1 cellular context compared by ENCODE assay signal in the genomic region with DNA sequence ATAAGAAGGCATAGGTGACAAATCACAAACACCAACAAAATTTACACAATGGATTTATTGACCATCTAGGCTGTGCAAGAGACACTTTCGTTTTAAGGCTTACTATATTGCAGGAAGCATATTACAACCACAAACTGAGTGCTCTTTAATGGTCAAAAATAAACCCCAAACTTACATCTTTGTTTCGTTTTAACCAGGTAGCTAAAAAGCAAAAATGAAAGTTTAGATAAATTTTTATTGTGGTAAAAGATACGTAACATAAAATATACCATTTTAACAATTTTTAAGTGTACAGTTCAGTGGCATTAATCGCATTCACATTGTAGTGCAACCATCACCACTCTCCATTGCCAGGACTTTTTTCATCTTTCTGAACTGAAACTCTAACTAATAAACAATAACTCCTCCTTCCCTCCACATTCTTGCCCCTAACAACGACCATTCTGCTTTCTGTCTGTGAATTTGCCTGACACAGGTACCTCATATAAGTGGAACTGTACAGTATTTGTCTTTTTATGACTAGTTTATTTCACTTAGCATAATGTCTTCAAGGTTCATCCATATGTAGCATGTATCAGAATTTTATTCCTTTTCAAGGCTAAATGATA.
A peak's percentile ranks its signal among the peaks of the same experiment; 100 is the strongest.
TF ChIP-seq lines count a peak whose summit lies in the region.

No MANE protein-coding gene starts in this region.

TF ChIP-seq in GM12878, 131 proteins besides CTCF, POLR2A, EP300 and RAD21 (continued from another document and continues in another):
- TF ChIP-seq, protein P1, sequence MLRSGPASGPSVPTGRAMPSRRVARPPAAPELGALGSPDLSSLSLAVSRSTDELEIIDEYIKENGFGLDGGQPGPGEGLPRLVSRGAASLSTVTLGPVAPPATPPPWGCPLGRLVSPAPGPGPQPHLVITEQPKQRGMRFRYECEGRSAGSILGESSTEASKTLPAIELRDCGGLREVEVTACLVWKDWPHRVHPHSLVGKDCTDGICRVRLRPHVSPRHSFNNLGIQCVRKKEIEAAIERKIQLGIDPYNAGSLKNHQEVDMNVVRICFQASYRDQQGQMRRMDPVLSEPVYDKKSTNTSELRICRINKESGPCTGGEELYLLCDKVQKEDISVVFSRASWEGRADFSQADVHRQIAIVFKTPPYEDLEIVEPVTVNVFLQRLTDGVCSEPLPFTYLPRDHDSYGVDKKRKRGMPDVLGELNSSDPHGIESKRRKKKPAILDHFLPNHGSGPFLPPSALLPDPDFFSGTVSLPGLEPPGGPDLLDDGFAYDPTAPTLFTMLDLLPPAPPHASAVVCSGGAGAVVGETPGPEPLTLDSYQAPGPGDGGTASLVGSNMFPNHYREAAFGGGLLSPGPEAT (IDR thresholded peaks at IDR 0.05; ENCODE audit: low read depth) = peak; percentile 55; the same call in 1 of the 2 replicates
- TF ChIP-seq, protein P2, sequence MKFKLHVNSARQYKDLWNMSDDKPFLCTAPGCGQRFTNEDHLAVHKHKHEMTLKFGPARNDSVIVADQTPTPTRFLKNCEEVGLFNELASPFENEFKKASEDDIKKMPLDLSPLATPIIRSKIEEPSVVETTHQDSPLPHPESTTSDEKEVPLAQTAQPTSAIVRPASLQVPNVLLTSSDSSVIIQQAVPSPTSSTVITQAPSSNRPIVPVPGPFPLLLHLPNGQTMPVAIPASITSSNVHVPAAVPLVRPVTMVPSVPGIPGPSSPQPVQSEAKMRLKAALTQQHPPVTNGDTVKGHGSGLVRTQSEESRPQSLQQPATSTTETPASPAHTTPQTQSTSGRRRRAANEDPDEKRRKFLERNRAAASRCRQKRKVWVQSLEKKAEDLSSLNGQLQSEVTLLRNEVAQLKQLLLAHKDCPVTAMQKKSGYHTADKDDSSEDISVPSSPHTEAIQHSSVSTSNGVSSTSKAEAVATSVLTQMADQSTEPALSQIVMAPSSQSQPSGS (IDR thresholded peaks at IDR 0.05; ENCODE audit: low read length) = peak; percentile 77
- TF ChIP-seq, protein P3, sequence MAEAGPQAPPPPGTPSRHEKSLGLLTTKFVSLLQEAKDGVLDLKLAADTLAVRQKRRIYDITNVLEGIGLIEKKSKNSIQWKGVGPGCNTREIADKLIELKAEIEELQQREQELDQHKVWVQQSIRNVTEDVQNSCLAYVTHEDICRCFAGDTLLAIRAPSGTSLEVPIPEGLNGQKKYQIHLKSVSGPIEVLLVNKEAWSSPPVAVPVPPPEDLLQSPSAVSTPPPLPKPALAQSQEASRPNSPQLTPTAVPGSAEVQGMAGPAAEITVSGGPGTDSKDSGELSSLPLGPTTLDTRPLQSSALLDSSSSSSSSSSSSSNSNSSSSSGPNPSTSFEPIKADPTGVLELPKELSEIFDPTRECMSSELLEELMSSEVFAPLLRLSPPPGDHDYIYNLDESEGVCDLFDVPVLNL (IDR thresholded peaks at IDR 0.05; ENCODE audit: low read depth, low read length) = no peak
- TF ChIP-seq, protein P4, sequence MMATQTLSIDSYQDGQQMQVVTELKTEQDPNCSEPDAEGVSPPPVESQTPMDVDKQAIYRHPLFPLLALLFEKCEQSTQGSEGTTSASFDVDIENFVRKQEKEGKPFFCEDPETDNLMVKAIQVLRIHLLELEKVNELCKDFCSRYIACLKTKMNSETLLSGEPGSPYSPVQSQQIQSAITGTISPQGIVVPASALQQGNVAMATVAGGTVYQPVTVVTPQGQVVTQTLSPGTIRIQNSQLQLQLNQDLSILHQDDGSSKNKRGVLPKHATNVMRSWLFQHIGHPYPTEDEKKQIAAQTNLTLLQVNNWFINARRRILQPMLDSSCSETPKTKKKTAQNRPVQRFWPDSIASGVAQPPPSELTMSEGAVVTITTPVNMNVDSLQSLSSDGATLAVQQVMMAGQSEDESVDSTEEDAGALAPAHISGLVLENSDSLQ (IDR thresholded peaks at IDR 0.05) = no peak
- TF ChIP-seq HDAC6 (IDR thresholded peaks at IDR 0.05; ENCODE audit: unreplicated experiment) (no peak), NFXL1 (IDR thresholded peaks at IDR 0.05; ENCODE audit: borderline replicate concordance) (no peak), HDAC2 (IDR thresholded peaks at IDR 0.05) (no peak), POLR2AphosphoS2 (IDR thresholded peaks at IDR 0.05; ENCODE audit: low read depth, low read length) (no peak), BRCA1 (IDR thresholded peaks at IDR 0.05; ENCODE audit: low read depth, low read length) (no peak), TCF3 (IDR thresholded peaks at IDR 0.05; ENCODE audit: borderline replicate concordance, insufficient read depth, low read depth, low read length) (no peak), ZSCAN29 (IDR thresholded peaks at IDR 0.05) (no peak), PAX8 (IDR thresholded peaks at IDR 0.05) (no peak), BMI1 (IDR thresholded peaks at IDR 0.05; ENCODE audit: borderline replicate concordance) (no peak), ATF7 (IDR thresholded peaks at IDR 0.05; ENCODE audit: low read depth) (peak; percentile 76), CREB1 (IDR thresholded peaks at IDR 0.05; ENCODE audit: low read depth) (0 out of 2 replicates have a peak, but pooled peaks have one; percentile 31), NFIC (IDR thresholded peaks at IDR 0.05; ENCODE audit: low read depth, low read length) (peak; percentile 75; the same call in 1 of the 2 replicates), HDGF (IDR thresholded peaks at IDR 0.05) (no peak), CHD2 (IDR thresholded peaks at IDR 0.05; ENCODE audit: borderline replicate concordance, low read depth, low read length) (no peak), SMAD5 (IDR thresholded peaks at IDR 0.05; ENCODE audit: low read depth) (no peak), TARDBP (IDR thresholded peaks at IDR 0.05; ENCODE audit: borderline replicate concordance) (no peak), CHD1 (IDR thresholded peaks at IDR 0.05; ENCODE audit: low read depth, low read length) (no peak), DPF2 (IDR thresholded peaks at IDR 0.05) (0 out of 2 replicates have a peak, but pooled peaks have one; percentile 37), ZNF24 (IDR thresholded peaks at IDR 0.05) (peak; percentile 67), HCFC1 (IDR thresholded peaks at IDR 0.05; ENCODE audit: low read length) (no peak)
- TF ChIP-seq, protein P5, sequence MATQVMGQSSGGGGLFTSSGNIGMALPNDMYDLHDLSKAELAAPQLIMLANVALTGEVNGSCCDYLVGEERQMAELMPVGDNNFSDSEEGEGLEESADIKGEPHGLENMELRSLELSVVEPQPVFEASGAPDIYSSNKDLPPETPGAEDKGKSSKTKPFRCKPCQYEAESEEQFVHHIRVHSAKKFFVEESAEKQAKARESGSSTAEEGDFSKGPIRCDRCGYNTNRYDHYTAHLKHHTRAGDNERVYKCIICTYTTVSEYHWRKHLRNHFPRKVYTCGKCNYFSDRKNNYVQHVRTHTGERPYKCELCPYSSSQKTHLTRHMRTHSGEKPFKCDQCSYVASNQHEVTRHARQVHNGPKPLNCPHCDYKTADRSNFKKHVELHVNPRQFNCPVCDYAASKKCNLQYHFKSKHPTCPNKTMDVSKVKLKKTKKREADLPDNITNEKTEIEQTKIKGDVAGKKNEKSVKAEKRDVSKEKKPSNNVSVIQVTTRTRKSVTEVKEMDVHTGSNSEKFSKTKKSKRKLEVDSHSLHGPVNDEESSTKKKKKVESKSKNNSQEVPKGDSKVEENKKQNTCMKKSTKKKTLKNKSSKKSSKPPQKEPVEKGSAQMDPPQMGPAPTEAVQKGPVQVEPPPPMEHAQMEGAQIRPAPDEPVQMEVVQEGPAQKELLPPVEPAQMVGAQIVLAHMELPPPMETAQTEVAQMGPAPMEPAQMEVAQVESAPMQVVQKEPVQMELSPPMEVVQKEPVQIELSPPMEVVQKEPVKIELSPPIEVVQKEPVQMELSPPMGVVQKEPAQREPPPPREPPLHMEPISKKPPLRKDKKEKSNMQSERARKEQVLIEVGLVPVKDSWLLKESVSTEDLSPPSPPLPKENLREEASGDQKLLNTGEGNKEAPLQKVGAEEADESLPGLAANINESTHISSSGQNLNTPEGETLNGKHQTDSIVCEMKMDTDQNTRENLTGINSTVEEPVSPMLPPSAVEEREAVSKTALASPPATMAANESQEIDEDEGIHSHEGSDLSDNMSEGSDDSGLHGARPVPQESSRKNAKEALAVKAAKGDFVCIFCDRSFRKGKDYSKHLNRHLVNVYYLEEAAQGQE (IDR thresholded peaks at IDR 0.05; ENCODE audit: low read depth, low read length) = no peak
- TF ChIP-seq, protein P6, sequence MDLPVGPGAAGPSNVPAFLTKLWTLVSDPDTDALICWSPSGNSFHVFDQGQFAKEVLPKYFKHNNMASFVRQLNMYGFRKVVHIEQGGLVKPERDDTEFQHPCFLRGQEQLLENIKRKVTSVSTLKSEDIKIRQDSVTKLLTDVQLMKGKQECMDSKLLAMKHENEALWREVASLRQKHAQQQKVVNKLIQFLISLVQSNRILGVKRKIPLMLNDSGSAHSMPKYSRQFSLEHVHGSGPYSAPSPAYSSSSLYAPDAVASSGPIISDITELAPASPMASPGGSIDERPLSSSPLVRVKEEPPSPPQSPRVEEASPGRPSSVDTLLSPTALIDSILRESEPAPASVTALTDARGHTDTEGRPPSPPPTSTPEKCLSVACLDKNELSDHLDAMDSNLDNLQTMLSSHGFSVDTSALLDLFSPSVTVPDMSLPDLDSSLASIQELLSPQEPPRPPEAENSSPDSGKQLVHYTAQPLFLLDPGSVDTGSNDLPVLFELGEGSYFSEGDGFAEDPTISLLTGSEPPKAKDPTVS (IDR thresholded peaks at IDR 0.05; ENCODE audit: low read depth, low read length) = no peak
- TF ChIP-seq, protein P7, sequence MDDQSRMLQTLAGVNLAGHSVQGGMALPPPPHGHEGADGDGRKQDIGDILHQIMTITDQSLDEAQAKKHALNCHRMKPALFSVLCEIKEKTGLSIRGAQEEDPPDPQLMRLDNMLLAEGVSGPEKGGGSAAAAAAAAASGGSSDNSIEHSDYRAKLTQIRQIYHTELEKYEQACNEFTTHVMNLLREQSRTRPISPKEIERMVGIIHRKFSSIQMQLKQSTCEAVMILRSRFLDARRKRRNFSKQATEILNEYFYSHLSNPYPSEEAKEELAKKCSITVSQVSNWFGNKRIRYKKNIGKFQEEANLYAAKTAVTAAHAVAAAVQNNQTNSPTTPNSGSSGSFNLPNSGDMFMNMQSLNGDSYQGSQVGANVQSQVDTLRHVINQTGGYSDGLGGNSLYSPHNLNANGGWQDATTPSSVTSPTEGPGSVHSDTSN (IDR thresholded peaks at IDR 0.05; ENCODE audit: insufficient replicate concordance, low read depth, low read length) = no peak
- TF ChIP-seq, protein P8, sequence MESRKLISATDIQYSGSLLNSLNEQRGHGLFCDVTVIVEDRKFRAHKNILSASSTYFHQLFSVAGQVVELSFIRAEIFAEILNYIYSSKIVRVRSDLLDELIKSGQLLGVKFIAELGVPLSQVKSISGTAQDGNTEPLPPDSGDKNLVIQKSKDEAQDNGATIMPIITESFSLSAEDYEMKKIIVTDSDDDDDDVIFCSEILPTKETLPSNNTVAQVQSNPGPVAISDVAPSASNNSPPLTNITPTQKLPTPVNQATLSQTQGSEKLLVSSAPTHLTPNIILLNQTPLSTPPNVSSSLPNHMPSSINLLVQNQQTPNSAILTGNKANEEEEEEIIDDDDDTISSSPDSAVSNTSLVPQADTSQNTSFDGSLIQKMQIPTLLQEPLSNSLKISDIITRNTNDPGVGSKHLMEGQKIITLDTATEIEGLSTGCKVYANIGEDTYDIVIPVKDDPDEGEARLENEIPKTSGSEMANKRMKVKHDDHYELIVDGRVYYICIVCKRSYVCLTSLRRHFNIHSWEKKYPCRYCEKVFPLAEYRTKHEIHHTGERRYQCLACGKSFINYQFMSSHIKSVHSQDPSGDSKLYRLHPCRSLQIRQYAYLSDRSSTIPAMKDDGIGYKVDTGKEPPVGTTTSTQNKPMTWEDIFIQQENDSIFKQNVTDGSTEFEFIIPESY (IDR thresholded peaks at IDR 0.05) = no peak
- TF ChIP-seq, protein P9, sequence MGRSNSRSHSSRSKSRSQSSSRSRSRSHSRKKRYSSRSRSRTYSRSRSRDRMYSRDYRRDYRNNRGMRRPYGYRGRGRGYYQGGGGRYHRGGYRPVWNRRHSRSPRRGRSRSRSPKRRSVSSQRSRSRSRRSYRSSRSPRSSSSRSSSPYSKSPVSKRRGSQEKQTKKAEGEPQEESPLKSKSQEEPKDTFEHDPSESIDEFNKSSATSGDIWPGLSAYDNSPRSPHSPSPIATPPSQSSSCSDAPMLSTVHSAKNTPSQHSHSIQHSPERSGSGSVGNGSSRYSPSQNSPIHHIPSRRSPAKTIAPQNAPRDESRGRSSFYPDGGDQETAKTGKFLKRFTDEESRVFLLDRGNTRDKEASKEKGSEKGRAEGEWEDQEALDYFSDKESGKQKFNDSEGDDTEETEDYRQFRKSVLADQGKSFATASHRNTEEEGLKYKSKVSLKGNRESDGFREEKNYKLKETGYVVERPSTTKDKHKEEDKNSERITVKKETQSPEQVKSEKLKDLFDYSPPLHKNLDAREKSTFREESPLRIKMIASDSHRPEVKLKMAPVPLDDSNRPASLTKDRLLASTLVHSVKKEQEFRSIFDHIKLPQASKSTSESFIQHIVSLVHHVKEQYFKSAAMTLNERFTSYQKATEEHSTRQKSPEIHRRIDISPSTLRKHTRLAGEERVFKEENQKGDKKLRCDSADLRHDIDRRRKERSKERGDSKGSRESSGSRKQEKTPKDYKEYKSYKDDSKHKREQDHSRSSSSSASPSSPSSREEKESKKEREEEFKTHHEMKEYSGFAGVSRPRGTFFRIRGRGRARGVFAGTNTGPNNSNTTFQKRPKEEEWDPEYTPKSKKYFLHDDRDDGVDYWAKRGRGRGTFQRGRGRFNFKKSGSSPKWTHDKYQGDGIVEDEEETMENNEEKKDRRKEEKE (IDR thresholded peaks at IDR 0.05) = no peak
- TF ChIP-seq, protein P10, sequence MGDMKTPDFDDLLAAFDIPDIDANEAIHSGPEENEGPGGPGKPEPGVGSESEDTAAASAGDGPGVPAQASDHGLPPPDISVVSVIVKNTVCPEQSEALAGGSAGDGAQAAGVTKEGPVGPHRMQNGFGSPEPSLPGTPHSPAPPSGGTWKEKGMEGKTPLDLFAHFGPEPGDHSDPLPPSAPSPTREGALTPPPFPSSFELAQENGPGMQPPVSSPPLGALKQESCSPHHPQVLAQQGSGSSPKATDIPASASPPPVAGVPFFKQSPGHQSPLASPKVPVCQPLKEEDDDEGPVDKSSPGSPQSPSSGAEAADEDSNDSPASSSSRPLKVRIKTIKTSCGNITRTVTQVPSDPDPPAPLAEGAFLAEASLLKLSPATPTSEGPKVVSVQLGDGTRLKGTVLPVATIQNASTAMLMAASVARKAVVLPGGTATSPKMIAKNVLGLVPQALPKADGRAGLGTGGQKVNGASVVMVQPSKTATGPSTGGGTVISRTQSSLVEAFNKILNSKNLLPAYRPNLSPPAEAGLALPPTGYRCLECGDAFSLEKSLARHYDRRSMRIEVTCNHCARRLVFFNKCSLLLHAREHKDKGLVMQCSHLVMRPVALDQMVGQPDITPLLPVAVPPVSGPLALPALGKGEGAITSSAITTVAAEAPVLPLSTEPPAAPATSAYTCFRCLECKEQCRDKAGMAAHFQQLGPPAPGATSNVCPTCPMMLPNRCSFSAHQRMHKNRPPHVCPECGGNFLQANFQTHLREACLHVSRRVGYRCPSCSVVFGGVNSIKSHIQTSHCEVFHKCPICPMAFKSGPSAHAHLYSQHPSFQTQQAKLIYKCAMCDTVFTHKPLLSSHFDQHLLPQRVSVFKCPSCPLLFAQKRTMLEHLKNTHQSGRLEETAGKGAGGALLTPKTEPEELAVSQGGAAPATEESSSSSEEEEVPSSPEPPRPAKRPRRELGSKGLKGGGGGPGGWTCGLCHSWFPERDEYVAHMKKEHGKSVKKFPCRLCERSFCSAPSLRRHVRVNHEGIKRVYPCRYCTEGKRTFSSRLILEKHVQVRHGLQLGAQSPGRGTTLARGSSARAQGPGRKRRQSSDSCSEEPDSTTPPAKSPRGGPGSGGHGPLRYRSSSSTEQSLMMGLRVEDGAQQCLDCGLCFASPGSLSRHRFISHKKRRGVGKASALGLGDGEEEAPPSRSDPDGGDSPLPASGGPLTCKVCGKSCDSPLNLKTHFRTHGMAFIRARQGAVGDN (IDR thresholded peaks at IDR 0.05) = peak; percentile 53; the same call in 1 of the 2 replicates
